In genomic region chr1:2525896-2526823, GRCh38 we compare ENCODE assay signal across 8 cellular contexts. TPM values are rescaled to one million over a fixed set of nuclear protein-coding genes. Genes with fewer than 3 reads are reported as not detected.
DNase-seq lines count a peak whose midpoint lies in the region; ATAC-seq and TF ChIP-seq lines count a peak whose summit lies in the region.

PANK4 (minus strand) TSS chr1:2526596; CDS start chr1:2526587, 9 bp downstream.

- H3K4me3 Mint-ChIP-seq in activated naive CD4-positive, alpha-beta T cell treated with anti-CD3 and anti-CD28 coated beads, Interleukin-2, amount 50 U/mL, for 24 hours: peak within 1 kb of the TSS; percentile 94

- H3K4me1 ChIP-seq in osteoblast (ENCODE audit: insufficient read depth, low read length): peaks cover 20% of the 10 kb centered on the region
- peaks cover 50 to 65% of the 10 kb centered on the region in 2 donors for H3K4me1 ChIP-seq in thoracic aorta (ENCODE audit: control insufficient read depth in 1 of 2, low read depth in 2 of 2)

- H3K27ac Mint-ChIP-seq in activated naive CD4-positive, alpha-beta T cell treated with anti-CD3 and anti-CD28 coated beads, Interleukin-2, amount 50 U/mL, for 24 hours: peak within 1 kb of the TSS; percentile 97

- H3K27me3 ChIP-seq in H7 (ENCODE audit: control insufficient read depth, insufficient read depth, low read length) (peaks cover 43% of the 10 kb centered on the region), MG63 (no peaks in the 10 kb centered on the region), osteoblast (ENCODE audit: insufficient read depth, low read length) (peaks cover 22% of the 10 kb centered on the region), thoracic aorta (replicated peaks; ENCODE audit: insufficient read depth) (no peaks in the 10 kb centered on the region)

- H3K36me3 Mint-ChIP-seq in activated naive CD4-positive, alpha-beta T cell treated with anti-CD3 and anti-CD28 coated beads, Interleukin-2, amount 50 U/mL, for 24 hours: no peaks in the 10 kb centered on the region

- ATAC-seq in SK-N-SH treated with all-trans-retinoic acid at 6 μM for 48 hours (peak; percentile 97), thoracic aorta (ENCODE audit: insufficient number of reproducible peaks, low FRiP score, low read depth) (peak; percentile 81)

- peaks cover 47% of the 10 kb centered on the region for H3K79me2 ChIP-seq in osteoblast (ENCODE audit: insufficient read depth, low read length)

- peaks cover 47% of the 10 kb centered on the region for H3K4me1 Mint-ChIP-seq in activated naive CD4-positive, alpha-beta T cell treated with anti-CD3 and anti-CD28 coated beads, Interleukin-2, amount 50 U/mL, for 24 hours

- H3K27ac ChIP-seq in osteoblast (ENCODE audit: low read depth, low read length): peak within 1 kb of the TSS; percentile 76
- peak within 1 kb of the TSS; percentile 50 to 56 for H3K27ac ChIP-seq in thoracic aorta

- no peaks in the 10 kb centered on the region for H3K27me3 Mint-ChIP-seq in activated naive CD4-positive, alpha-beta T cell treated with anti-CD3 and anti-CD28 coated beads, Interleukin-2, amount 50 U/mL, for 24 hours

- peak within 1 kb of the TSS; percentile 80 for H2AFZ ChIP-seq in osteoblast (ENCODE audit: low read length)

- no peak for TF ChIP-seq CTCF in osteoblast (IDR thresholded peaks at IDR 0.05; ENCODE audit: extremely low read depth, low read depth, low read length)
- TF ChIP-seq CTCF in thoracic aorta (IDR thresholded peaks at IDR 0.05): no peak

- no peaks in the 10 kb centered on the region for H3K9me3 ChIP-seq in MG63
- H3K9me3 ChIP-seq in osteoblast (ENCODE audit: low read depth, low read length): no peaks in the 10 kb centered on the region
- no peaks in the 10 kb centered on the region for H3K9me3 ChIP-seq in thoracic aorta

- H4K20me1 ChIP-seq in osteoblast (ENCODE audit: insufficient read depth, low read length): peaks cover 38% of the 10 kb centered on the region

- H3K36me3 ChIP-seq in H7 (replicated peaks; ENCODE audit: control insufficient read depth, insufficient read depth, low read length) (peaks cover 4% of the 10 kb centered on the region; the same call in 1 of the 2 replicates), MG63 (peaks cover 6% of the 10 kb centered on the region; the same call in 1 of the 2 replicates), osteoblast (ENCODE audit: insufficient read depth, low read length) (peaks cover under 1% of the 10 kb centered on the region), thoracic aorta (peaks cover 4% of the 10 kb centered on the region)

- peak within 1 kb of the TSS; percentile 97 for H3K4me2 ChIP-seq in osteoblast (ENCODE audit: insufficient read depth, low read length)

- DNase-seq in GF-D8 (lab: John Stamatoyannopoulos, UW) (peak; percentile 69), H7 (peak; percentile 99), MG63 (peak; percentile 93), glomerular endothelial cell (ENCODE audit: extremely low read depth, low read depth, low spot score) (no peak), osteoblast (ENCODE audit: insufficient read length, low spot score, missing footprints) (peak; percentile 100), thoracic aorta (ENCODE audit: low spot score) (peak; percentile 86)

- H3K4me3 ChIP-seq in H7 (ENCODE audit: insufficient read depth, low read depth, low read length): peak within 1 kb of the TSS; percentile 97
- H3K4me3 ChIP-seq in MG63: peak within 1 kb of the TSS; percentile 76
- peak within 1 kb of the TSS; percentile 96 for H3K4me3 ChIP-seq in osteoblast (ENCODE audit: insufficient read depth, low read length)
- H3K4me3 ChIP-seq in thoracic aorta: peak within 1 kb of the TSS; percentile 76

- H3K9me3 Mint-ChIP-seq in activated naive CD4-positive, alpha-beta T cell treated with anti-CD3 and anti-CD28 coated beads, Interleukin-2, amount 50 U/mL, for 24 hours: no peaks in the 10 kb centered on the region

TF ChIP-seq in SK-N-SH treated with all-trans-retinoic acid at 6 μM for 48 hours, 23 proteins besides CTCF, POLR2A, EP300 and RAD21:
- no peak for TF ChIP-seq POU6F1 (CRISPR knock-in tag; IDR thresholded peaks at IDR 0.05; ENCODE audit: borderline replicate concordance, low read depth)
- peak; percentile 98 for TF ChIP-seq TSHZ2 (CRISPR knock-in tag; IDR thresholded peaks at IDR 0.05)
- TF ChIP-seq SNAI2 (CRISPR knock-in tag; IDR thresholded peaks at IDR 0.05): peak; percentile 90
- TF ChIP-seq GLIS3 (CRISPR knock-in tag; IDR thresholded peaks at IDR 0.05): no peak
- TF ChIP-seq CSDC2 (CRISPR knock-in tag; IDR thresholded peaks at IDR 0.05): peak; percentile 94
- peak; percentile 90 for TF ChIP-seq ZFP3 (CRISPR knock-in tag; IDR thresholded peaks at IDR 0.05)
- TF ChIP-seq TCF4 (CRISPR knock-in tag; IDR thresholded peaks at IDR 0.05; ENCODE audit: borderline replicate concordance): no peak

RNA-seq across cellular contexts. Expression of gene PANK4, which starts in this region (rescaled TPM):
- 62.5 and 79.0 TPM in 2 replicates for total RNA-seq in H7 (2014; rRNA removed; shearing (Covaris generic))
- total RNA-seq in MG63 (2014; rRNA removed; shearing (Covaris generic); ENCODE audit: low replicate concordance): 16.6 and 17.3 TPM in 2 replicates
- total RNA-seq in glomerular endothelial cell (19.0 and 45.3 TPM in 2 replicates), osteoblast (15.2 and 18.6 TPM in 2 replicates), thoracic aorta (10 to 100 TPM; 27.1 to 32.0 TPM)
